ENCODE assay signal across 25 cellular contexts in genomic region chr3:105157016-105157765, GRCh38.
A peak's percentile ranks its signal among the peaks of the same experiment; 100 is the strongest.
DNase-seq lines count a peak whose midpoint lies in the region; ATAC-seq, FAIRE-seq and TF ChIP-seq lines count a peak whose summit lies in the region.
"Had no signal": no experiment of that assay in that cellular context is flagged by ENCODE, and none has a peak within 500 bp of the region (broad histone marks: within the 10 kb centered on the region; RNA-seq: fewer than 3 reads in every experiment).

No MANE protein-coding gene starts in this region.

- no peak for ATAC-seq in Right ventricle myocardium inferior
- no peak for ATAC-seq in left cardiac atrium
- peak; percentile 95 for ATAC-seq in WTC11
- ATAC-seq in pancreas: no peak
- ATAC-seq in HG02938 (IDR thresholded peaks at IDR 0.05; ENCODE audit: unreplicated experiment): no peak

- H3K27ac ChIP-seq in iPS DF 6.9 (ENCODE audit: low read length): no peak overlapping the region
- H3K27ac ChIP-seq in pancreas: no peak overlapping the region
- H3K27ac ChIP-seq in suprapubic skin: no peak overlapping the region
- H3K27ac ChIP-seq: 22Rv1, BLaER1 had no signal

- H3K36me3 Mint-ChIP-seq in WTC11: no peaks in the 10 kb centered on the region
- H3K36me3 Mint-ChIP-seq: CD4-positive, alpha-beta memory T cell had no signal

- POLR2A ChIA-PET in WTC11 (lab: Charles Lee): no interaction called here

- H3K4me1 ChIP-seq in iPS DF 6.9 (ENCODE audit: control insufficient read depth, insufficient read depth, low read length) (no peaks in the 10 kb centered on the region; the same call in 1 of the 2 replicates), pancreas (peaks cover 0 to 10% (median 1%) of the 10 kb centered on the region in 3 donors), suprapubic skin (no peaks in the 10 kb centered on the region)
- H3K4me1 ChIP-seq: BLaER1, Caco-2 had no signal

- no peak overlapping the region for H3K4me3 ChIP-seq in iPS DF 6.9 (ENCODE audit: low read length)
- H3K4me3 ChIP-seq in pancreas: no peak overlapping the region
- H3K4me3 ChIP-seq in suprapubic skin: no peak overlapping the region
- H3K4me3 ChIP-seq: BLaER1, MG63 had no signal

- intact Hi-C loops in Right ventricle myocardium inferior (cut with DNase I) (no loop called here), left cardiac atrium (cut with DNase I) (no loop called here), pancreas (cut with DNase I) (no loop called here)

- peak overlapping the region; percentile 94 for H3K27ac Mint-ChIP-seq in WTC11
- H3K27ac Mint-ChIP-seq: CD4-positive, alpha-beta memory T cell had no signal

- CTCF ChIA-PET in WTC11 (lab: Charles Lee): interaction anchor here (0.7 kb wide), 1 partner anchor 553 kb away, joined by 3 read pairs; no protein-coding TSS in a partner anchor

- 0 out of 2 replicates have a peak, but pooled peaks cover 9% of the 10 kb centered on the region for H3K9me3 Mint-ChIP-seq in WTC11
- H3K9me3 Mint-ChIP-seq: CD4-positive, alpha-beta memory T cell had no signal

- TF ChIP-seq CTCF in WTC11 (IDR thresholded peaks at IDR 0.05) (no peak), pancreas (IDR thresholded peaks at IDR 0.05) (no peak), suprapubic skin (IDR thresholded peaks at IDR 0.05) (no peak)

- no CpG with 5 or more reads among the region's 5 CpGs for WGBS in iPS DF 6.9 (ENCODE audit: insufficient coverage, insufficient read length)
- WGBS in pancreas, 2 donors: 92% methylated on average over 5 of the region's 5 CpGs
- 93% methylated on average over 5 of the region's 5 CpGs for WGBS in suprapubic skin

- no peak for TF ChIP-seq POLR2A in suprapubic skin (IDR thresholded peaks at IDR 0.05)

- no peak overlapping the region for H3K4me3 Mint-ChIP-seq in WTC11

- FAIRE-seq in pancreas (lab: Jason Lieb, UNC): no peak
- FAIRE-seq: GM19239, HTR-8/SVneo had no signal

- peak; percentile 11 for DNase-seq in Right ventricle myocardium inferior (ENCODE audit: missing footprints)
- DNase-seq in left cardiac atrium: no peak
- DNase-seq in WTC11 (ENCODE audit: low spot score): peak; percentile 24
- peak; percentile 13 for DNase-seq in iPS DF 6.9 (ENCODE audit: low read depth, low spot score)
- no peak for DNase-seq in pancreas
- DNase-seq in suprapubic skin (ENCODE audit: low spot score in 2 of 2): no peak
- DNase-seq in NCI-H82 treated with DMSO at 0.1 percent for 48 hours (lab: John Stamatoyannopoulos, UW; ENCODE audit: unreplicated experiment): no peak
- DNase-seq: ACHN; Caco-2; CD4-positive, alpha-beta memory T cell; DMS 273 treated with DMSO at 0.1 percent for 48 hours; GDM1; MG63; NCI-H1048; NCI-H1417 treated with DMSO at 0.1 percent for 48 hours; NCI-H187; NCI-H446; NCI-H526; SHP77; SW 1271 had no signal

- H3K4me1 Mint-ChIP-seq in WTC11: peaks cover 43% of the 10 kb centered on the region
- H3K4me1 Mint-ChIP-seq: CD4-positive, alpha-beta memory T cell had no signal

- H3K27me3 ChIP-seq in iPS DF 6.9 (ENCODE audit: control insufficient read depth, insufficient read depth, low read length) (no peaks in the 10 kb centered on the region), pancreas (no peaks in the 10 kb centered on the region), suprapubic skin (no peaks in the 10 kb centered on the region)
- H3K27me3 ChIP-seq: BLaER1, MG63 had no signal

- no peaks in the 10 kb centered on the region for H3K27me3 Mint-ChIP-seq in WTC11 (ENCODE audit: low read depth)

- H3K36me3 ChIP-seq in iPS DF 6.9 (ENCODE audit: control insufficient read depth, insufficient read depth, low read length) (no peaks in the 10 kb centered on the region), pancreas (no peaks in the 10 kb centered on the region), suprapubic skin (no peaks in the 10 kb centered on the region)
- H3K36me3 ChIP-seq: BLaER1, MG63 had no signal

- TF ChIP-seq EP300 in suprapubic skin (IDR thresholded peaks at IDR 0.05): no peak

- no peaks in the 10 kb centered on the region for H3K9me3 ChIP-seq in iPS DF 6.9 (ENCODE audit: control insufficient read depth, insufficient read depth, low read length)
- H3K9me3 ChIP-seq in pancreas: no peaks in the 10 kb centered on the region
- no peaks in the 10 kb centered on the region for H3K9me3 ChIP-seq in suprapubic skin
- H3K9me3 ChIP-seq: BLaER1, Caco-2, MG63 had no signal

TF ChIP-seq in WTC11, 78 proteins besides CTCF, POLR2A, EP300 and RAD21:
- no peak for TF ChIP-seq PRRX2 (CRISPR knock-in tag; IDR thresholded peaks at IDR 0.05)
- no peak for TF ChIP-seq ZBTB43 (CRISPR knock-in tag; IDR thresholded peaks at IDR 0.05)
- no peak for TF ChIP-seq FOXK1 (CRISPR knock-in tag; IDR thresholded peaks at IDR 0.05)
- no peak for TF ChIP-seq IRF2 (CRISPR knock-in tag; IDR thresholded peaks at IDR 0.05; ENCODE audit: borderline replicate concordance, low read depth)
- TF ChIP-seq MXD4 (CRISPR knock-in tag; IDR thresholded peaks at IDR 0.05; ENCODE audit: borderline replicate concordance): no peak

Comparison
In these comparisons a context has a peak if more than half of its experiments do, and no peak if none do; other contexts are left out.
1. DNase-seq: peak in Right ventricle myocardium inferior (single experiment), WTC11 (single experiment) and iPS DF 6.9 (single experiment); none in left cardiac atrium (single experiment), pancreas (0 of 6), suprapubic skin (0 of 2) and NCI-H82 treated with DMSO at 0.1 percent for 48 hours (single experiment).